1 cellular context compared by ENCODE assay signal in genomic region chr18:25557006-25557405, GRCh38.
TF ChIP-seq lines count a peak whose summit lies in the region.

No MANE protein-coding gene starts in this region.

TF ChIP-seq in SK-N-SH, 30 proteins besides CTCF, POLR2A, EP300 and RAD21 (continued from another document):
- no peak for TF ChIP-seq REST (IDR thresholded peaks at IDR 0.05; ENCODE audit: low read depth, low read length)
